In the genomic region with DNA sequence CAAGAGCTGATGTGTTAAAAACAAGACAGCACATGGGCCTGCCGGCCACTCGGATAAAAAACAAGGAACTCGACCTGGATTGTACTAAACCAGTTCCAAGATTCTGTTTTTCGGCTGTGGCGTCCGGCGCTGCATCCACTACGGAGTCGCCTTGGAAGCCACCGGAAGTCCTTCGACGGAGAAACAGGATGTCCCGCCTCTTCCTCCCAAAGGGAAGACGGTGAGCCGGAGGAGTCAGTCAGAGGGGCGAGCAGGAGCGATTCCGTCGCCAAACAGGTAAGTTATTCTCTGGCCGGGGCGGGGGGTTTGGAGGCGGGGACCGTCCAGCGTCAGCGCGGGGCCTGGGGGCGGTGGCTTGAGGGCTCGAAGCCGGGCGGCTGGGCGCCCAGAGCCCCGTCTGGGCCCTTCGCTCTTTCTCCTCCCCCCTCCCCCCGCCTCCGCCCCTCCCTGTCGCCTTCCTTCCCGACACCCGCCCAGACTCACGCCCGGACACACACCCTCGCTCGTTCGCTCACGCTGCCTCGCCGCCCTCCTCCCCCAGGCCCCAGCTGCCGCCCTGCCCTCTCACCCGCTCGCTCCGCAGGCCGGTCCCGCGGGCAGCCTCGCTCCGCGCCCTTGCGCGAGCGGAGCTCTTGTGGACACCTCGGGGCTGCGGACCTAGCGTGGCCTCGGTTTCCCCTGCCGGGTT, we compare ENCODE assay signal across 8 cellular contexts. TPM values are rescaled to one million over a fixed set of nuclear protein-coding genes. Genes with fewer than 3 reads are reported as not detected.
A peak's percentile ranks its signal among the peaks of the same experiment; 100 is the strongest.
DNase-seq lines count a peak whose midpoint lies in the region; ATAC-seq and TF ChIP-seq lines count a peak whose summit lies in the region.

A gene with protein sequence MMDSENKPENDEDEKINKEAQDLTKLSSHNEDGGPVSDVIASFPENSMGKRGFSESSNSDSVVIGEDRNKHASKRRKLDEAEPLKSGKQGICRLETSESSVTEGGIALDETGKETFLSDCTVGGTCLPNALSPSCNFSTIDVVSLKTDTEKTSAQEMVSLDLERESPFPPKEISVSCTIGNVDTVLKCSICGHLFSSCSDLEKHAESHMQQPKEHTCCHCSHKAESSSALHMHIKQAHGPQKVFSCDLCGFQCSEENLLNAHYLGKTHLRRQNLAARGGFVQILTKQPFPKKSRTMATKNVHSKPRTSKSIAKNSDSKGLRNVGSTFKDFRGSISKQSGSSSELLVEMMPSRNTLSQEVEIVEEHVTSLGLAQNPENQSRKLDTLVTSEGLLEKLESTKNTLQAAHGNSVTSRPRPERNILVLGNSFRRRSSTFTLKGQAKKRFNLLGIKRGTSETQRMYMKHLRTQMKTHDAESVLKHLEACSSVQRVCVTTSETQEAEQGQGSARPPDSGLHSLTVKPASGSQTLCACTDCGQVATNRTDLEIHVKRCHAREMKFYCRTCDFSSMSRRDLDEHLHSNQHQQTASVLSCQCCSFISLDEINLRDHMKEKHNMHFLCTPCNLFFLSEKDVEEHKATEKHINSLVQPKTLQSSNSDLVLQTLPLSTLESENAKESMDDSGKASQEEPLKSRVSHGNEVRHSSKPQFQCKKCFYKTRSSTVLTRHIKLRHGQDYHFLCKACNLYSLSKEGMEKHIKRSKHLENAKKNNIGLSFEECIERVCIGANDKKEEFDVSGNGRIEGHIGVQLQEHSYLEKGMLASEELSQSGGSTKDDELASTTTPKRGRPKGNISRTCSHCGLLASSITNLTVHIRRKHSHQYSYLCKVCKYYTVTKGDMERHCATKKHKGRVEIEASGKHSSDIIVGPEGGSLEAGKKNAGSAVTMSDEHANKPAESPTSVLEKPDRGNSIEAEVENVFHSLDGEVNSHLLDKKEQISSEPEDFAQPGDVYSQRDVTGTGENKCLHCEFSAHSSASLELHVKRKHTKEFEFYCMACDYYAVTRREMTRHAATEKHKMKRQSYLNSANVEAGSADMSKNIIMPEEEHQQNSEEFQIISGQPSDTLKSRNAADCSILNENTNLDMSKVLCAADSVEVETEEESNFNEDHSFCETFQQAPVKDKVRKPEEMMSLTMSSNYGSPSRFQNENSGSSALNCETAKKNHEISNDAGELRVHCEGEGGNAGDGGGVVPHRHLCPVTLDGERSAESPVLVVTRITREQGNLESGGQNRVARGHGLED (N-terminal part only) (plus strand): TSS at position 209 of the 688 bp plus-strand sequence. CDS start 33,150 bp downstream, outside the sequence.

- peak within 1 kb of the TSS; percentile 83 to 89 for H3K4me3 ChIP-seq in SK-N-SH (ENCODE audit: low read depth in 2 of 2, low read length in 1 of 2)
- H3K4me3 ChIP-seq in thoracic aorta = peak within 1 kb of the TSS; percentile 79

- H3F3A ChIP-seq in SK-N-SH (replicated peaks; ENCODE audit: insufficient read depth) = peaks cover 5% of the 10 kb centered on the region

- CTCF ChIA-PET in GM10248 (lab: Yijun Ruan, JAX) (interaction anchor here (1.1 to 1.8 kb wide), 4 partner anchors 12 to 56 kb away, joined by 3 to 5 read pairs (median 4); no protein-coding TSS in a partner anchor), SK-N-SH (lab: Yijun Ruan, JAX) (interaction anchor here (0.6 to 1.2 kb wide), 4 partner anchors 21 to 606 kb away, joined by 3 to 4 read pairs (median 3); no protein-coding TSS in a partner anchor)

- H3K27me3 ChIP-seq in SK-N-SH (ENCODE audit: insufficient read depth) (no peaks in the 10 kb centered on the region), thoracic aorta (replicated peaks; ENCODE audit: insufficient read depth) (no peaks in the 10 kb centered on the region)

- peak within 1 kb of the TSS; percentile 93 for H3K9ac ChIP-seq in SK-N-SH

- 2% methylated on average over 25 of the region's 64 CpGs for WGBS in SK-N-SH (ENCODE audit: low lambda C conversion rate)

- peak within 1 kb of the TSS; percentile 100 for H3K4me2 ChIP-seq in SK-N-SH

- H3K27ac ChIP-seq in SK-N-SH (ENCODE audit: low read depth in 2 of 2, low read length in 1 of 2) (peak within 1 kb of the TSS; percentile 94 to 97), thoracic aorta (peak within 1 kb of the TSS; percentile 91 to 98)

- no peaks in the 10 kb centered on the region for H4K20me1 ChIP-seq in SK-N-SH (ENCODE audit: insufficient read depth)

- TF ChIP-seq RAD21 in SK-N-SH (IDR thresholded peaks at IDR 0.05; ENCODE audit: low read length) = no peak

- no peak for TF ChIP-seq EP300 in SK-N-SH (IDR thresholded peaks at IDR 0.05; ENCODE audit: borderline replicate concordance in 1 of 2, low read depth in 1 of 2, low read length in 1 of 2)

- no peaks in the 10 kb centered on the region for H3K9me3 ChIP-seq in SK-N-SH
- H3K9me3 ChIP-seq in thoracic aorta = peaks cover 8% of the 10 kb centered on the region

- peak within 1 kb of the TSS; percentile 84 for H2AFZ ChIP-seq in SK-N-SH (ENCODE audit: low read depth)

- ATAC-seq in HG02610 (IDR thresholded peaks at IDR 0.05; ENCODE audit: unreplicated experiment) = peak; percentile 77
- peak; percentile 88 for ATAC-seq in omental fat pad (ENCODE audit: low FRiP score)
- ATAC-seq in thoracic aorta (ENCODE audit: insufficient number of reproducible peaks, low FRiP score, low read depth) = peak; percentile 96

- POLR2A ChIA-PET in GM10248 (lab: Yijun Ruan, JAX) = interaction anchor here (0.6 to 1.6 kb wide), 2 partner anchors 12 to 1888 kb away, joined by 6 to 7 read pairs; no protein-coding TSS in a partner anchor
- POLR2A ChIA-PET in SK-N-SH (lab: Yijun Ruan, JAX) = interaction anchor here (1.0 kb wide), 1 partner anchor 527 kb away, joined by 3 read pairs; no protein-coding TSS in a partner anchor

- DNase-seq in GM10248 (ENCODE audit: extremely low spot score) = peak; percentile 90
- peak; percentile 91 for DNase-seq in NCI-H1092 (lab: John Stamatoyannopoulos, UW)
- peak; percentile 93 for DNase-seq in SK-N-SH
- peak; percentile 85 for DNase-seq in activated naive CD4-positive, alpha-beta T cell treated with anti-CD3 and anti-CD28 coated beads, Interleukin-2, amount 50 U/mL, for 16 hours
- peak; percentile 90 for DNase-seq in glomerular visceral epithelial cell (ENCODE audit: extremely low spot score)
- DNase-seq in omental fat pad (ENCODE audit: low spot score) = peak; percentile 67
- DNase-seq in thoracic aorta (ENCODE audit: low spot score) = peak; percentile 70

- H3K79me2 ChIP-seq in SK-N-SH (ENCODE audit: insufficient read depth) = peaks cover 71% of the 10 kb centered on the region

- H3K9me2 ChIP-seq in SK-N-SH = no peaks in the 10 kb centered on the region

- H3K4me1 ChIP-seq in SK-N-SH (ENCODE audit: control insufficient read depth in 1 of 2, insufficient read depth in 2 of 2, low read depth in 1 of 2, low read length in 1 of 2) (peaks cover 8 to 14% of the 10 kb centered on the region in 2 experiments; a peak in 3 of 4 replicates), thoracic aorta (ENCODE audit: control insufficient read depth in 1 of 2, low read depth in 2 of 2) (peaks cover 15 to 28% of the 10 kb centered on the region in 2 donors)

- TF ChIP-seq CTCF in GM10248 (IDR thresholded peaks at IDR 0.05; ENCODE audit: control extremely low read depth, extremely low read depth, low read depth, missing control alignments) (no peak), SK-N-SH (IDR thresholded peaks at IDR 0.05) (no peak), omental fat pad (IDR thresholded peaks at IDR 0.05) (no peak), thoracic aorta (IDR thresholded peaks at IDR 0.05) (no peak)

- H3K36me3 ChIP-seq in SK-N-SH (replicated peaks in 1 of 2; ENCODE audit: control insufficient read depth in 1 of 2, insufficient read depth in 2 of 2, low read length in 1 of 2) (peaks cover 21 to 30% of the 10 kb centered on the region in 2 experiments), thoracic aorta (peaks cover 2% of the 10 kb centered on the region)

TF ChIP-seq in SK-N-SH, 30 proteins besides CTCF, POLR2A, EP300 and RAD21 (continues in another document):
- TF ChIP-seq ELF1 (IDR thresholded peaks at IDR 0.05) (peak; percentile 80), GATA2 (CRISPR knock-in tag; IDR thresholded peaks at IDR 0.05) (no peak), SIN3A (IDR thresholded peaks at IDR 0.05; ENCODE audit: borderline replicate concordance, low read depth, low read length) (no peak), YY1 (IDR thresholded peaks at IDR 0.05; ENCODE audit: low read depth) (no peak), JUND (IDR thresholded peaks at IDR 0.05) (no peak), NRF1 (IDR thresholded peaks at IDR 0.05; ENCODE audit: low read depth, low read length) (no peak), SMC3 (IDR thresholded peaks at IDR 0.05; ENCODE audit: low read depth, low read length) (no peak), FOXJ3 (CRISPR knock-in tag; IDR thresholded peaks at IDR 0.05) (no peak), RCOR1 (IDR thresholded peaks at IDR 0.05; ENCODE audit: low read length) (no peak), RFX5 (IDR thresholded peaks at IDR 0.05; ENCODE audit: low read length) (no peak)
- TF ChIP-seq, protein P1, sequence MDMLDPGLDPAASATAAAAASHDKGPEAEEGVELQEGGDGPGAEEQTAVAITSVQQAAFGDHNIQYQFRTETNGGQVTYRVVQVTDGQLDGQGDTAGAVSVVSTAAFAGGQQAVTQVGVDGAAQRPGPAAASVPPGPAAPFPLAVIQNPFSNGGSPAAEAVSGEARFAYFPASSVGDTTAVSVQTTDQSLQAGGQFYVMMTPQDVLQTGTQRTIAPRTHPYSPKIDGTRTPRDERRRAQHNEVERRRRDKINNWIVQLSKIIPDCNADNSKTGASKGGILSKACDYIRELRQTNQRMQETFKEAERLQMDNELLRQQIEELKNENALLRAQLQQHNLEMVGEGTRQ (IDR thresholded peaks at IDR 0.05; ENCODE audit: borderline replicate concordance, low read depth, low read length) = no peak
- TF ChIP-seq, protein P2, sequence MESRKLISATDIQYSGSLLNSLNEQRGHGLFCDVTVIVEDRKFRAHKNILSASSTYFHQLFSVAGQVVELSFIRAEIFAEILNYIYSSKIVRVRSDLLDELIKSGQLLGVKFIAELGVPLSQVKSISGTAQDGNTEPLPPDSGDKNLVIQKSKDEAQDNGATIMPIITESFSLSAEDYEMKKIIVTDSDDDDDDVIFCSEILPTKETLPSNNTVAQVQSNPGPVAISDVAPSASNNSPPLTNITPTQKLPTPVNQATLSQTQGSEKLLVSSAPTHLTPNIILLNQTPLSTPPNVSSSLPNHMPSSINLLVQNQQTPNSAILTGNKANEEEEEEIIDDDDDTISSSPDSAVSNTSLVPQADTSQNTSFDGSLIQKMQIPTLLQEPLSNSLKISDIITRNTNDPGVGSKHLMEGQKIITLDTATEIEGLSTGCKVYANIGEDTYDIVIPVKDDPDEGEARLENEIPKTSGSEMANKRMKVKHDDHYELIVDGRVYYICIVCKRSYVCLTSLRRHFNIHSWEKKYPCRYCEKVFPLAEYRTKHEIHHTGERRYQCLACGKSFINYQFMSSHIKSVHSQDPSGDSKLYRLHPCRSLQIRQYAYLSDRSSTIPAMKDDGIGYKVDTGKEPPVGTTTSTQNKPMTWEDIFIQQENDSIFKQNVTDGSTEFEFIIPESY (IDR thresholded peaks at IDR 0.05; ENCODE audit: borderline replicate concordance, low read depth) = peak; percentile 79; the same call in 1 of the 2 replicates

RNA-seq across cellular contexts. Expression of the gene that starts here (rescaled TPM):
- polyA plus RNA-seq in SK-N-SH (2012; rRNA removed) = 2.6 and 2.7 TPM in 2 replicates
- 1.9 and 2.1 TPM in 2 replicates for polyA plus RNA-seq in SK-N-SH (2012; cell fraction: cytosol; rRNA removed)
- polyA plus RNA-seq in SK-N-SH (2012; cell fraction: nucleus; rRNA removed) = 4.3 and 5.7 TPM in 2 replicates
- total RNA-seq in omental fat pad = 10 to 100 TPM; 13.4 to 26.7 (median 19.7) TPM
- total RNA-seq in thoracic aorta = 10 to 100 TPM; 18.7 to 26.7 TPM

Comparison
In these comparisons a context has a peak if more than half of its experiments do, and no peak if none do; other contexts are left out.
1. Peak in every context shown above with its lines: DNase-seq, ATAC-seq, H3K4me3 ChIP-seq and H3K27ac ChIP-seq.